In genomic region chr5:180424094-180424493, GRCh38 we compare ENCODE assay signal across 1 cellular context.
TF ChIP-seq lines count a peak whose summit lies in the region.

No MANE protein-coding gene starts in this region.

TF ChIP-seq in H1, 55 proteins besides CTCF, POLR2A, EP300 and RAD21:
- TF ChIP-seq TCF12 (IDR thresholded peaks at IDR 0.05; ENCODE audit: low read depth, low read length) (no peak), TAF7 (optimal IDR thresholded peaks at IDR 0.05; ENCODE audit: borderline replicate concordance, low read depth, low read length) (no peak), BACH1 (IDR thresholded peaks at IDR 0.05; ENCODE audit: low read length) (no peak), CHD2 (IDR thresholded peaks at IDR 0.05; ENCODE audit: low read length) (no peak), RNF2 (IDR thresholded peaks at IDR 0.05; ENCODE audit: borderline replicate concordance, low read depth, low read length, missing control alignments, poor library complexity, severe bottlenecking) (no peak), E2F6 (IDR thresholded peaks at IDR 0.05) (no peak), SP1 (IDR thresholded peaks at IDR 0.05; ENCODE audit: low read depth, low read length) (no peak), BRCA1 (IDR thresholded peaks at IDR 0.05; ENCODE audit: low read depth, low read length) (no peak), HDAC6 (IDR thresholded peaks at IDR 0.05; ENCODE audit: low read depth, low read length) (no peak)
